In genomic region chr13:21079206-21079605, GRCh38 we compare ENCODE assay signal across 23 cellular contexts. TPM values are rescaled to one million over a fixed set of nuclear protein-coding genes. Genes with fewer than 3 reads are reported as not detected.
DNase-seq lines count a peak whose midpoint lies in the region; ATAC-seq and TF ChIP-seq lines count a peak whose summit lies in the region.
"Had no signal": no experiment of that assay in that cellular context is flagged by ENCODE, and none has a peak within 500 bp of the region (broad histone marks: within the 10 kb centered on the region; RNA-seq: fewer than 3 reads in every experiment).

No MANE protein-coding gene starts in this region.

- no peak overlapping the region for H3K4me3 ChIP-seq in right atrium auricular region
- H3K4me3 ChIP-seq in coronary artery = peak overlapping the region; percentile 65
- H3K4me3 ChIP-seq in mesodermal cell (ENCODE audit: extremely low read depth, insufficient read depth, low read length, poor library complexity, severe bottlenecking) = no peak overlapping the region
- H3K4me3 ChIP-seq in upper lobe of right lung = no peak overlapping the region
- H3K4me3 ChIP-seq: A549; BLaER1 treated with 17β-estradiol and CSF1 and Interleukin-3, amounts not matched to agents 10 nM and 100 nM; cardiac muscle cell; lung; skin epidermis had no signal

- DNase-seq in right atrium auricular region (ENCODE audit: low spot score) = no peak
- DNase-seq in cardiac septum (ENCODE audit: low spot score) = no peak
- DNase-seq in coronary artery (ENCODE audit: low spot score) = no peak
- no peak for DNase-seq in upper lobe of right lung
- no peak for DNase-seq in NCI-H2227 (lab: John Stamatoyannopoulos, UW; ENCODE audit: unreplicated experiment)
- DNase-seq in SIG-M5 (lab: John Stamatoyannopoulos, UW) = no peak
- DNase-seq: activated CD4-positive, alpha-beta T cell treated with anti-CD3 and anti-CD28 coated beads for 4 hours; activated CD8-positive, alpha-beta memory T cell treated with anti-CD3 and anti-CD28 coated beads, Interleukin-2, amount 50 U/mL, for 48 hours; activated effector memory CD4-positive, alpha-beta T cell treated with Interleukin-2 at 50 U/mL for 16 hours; activated naive CD8-positive, alpha-beta T cell treated with anti-CD3 and anti-CD28 coated beads, Interleukin-2, amount 50 U/mL, for 24 hours; NCI-H1436; NCI-H2171 treated with DMSO at 0.1 percent for 48 hours; NCI-H748 treated with DMSO at 0.1 percent for 48 hours; posterior cingulate gyrus had no signal

- 100% methylated on average over 1 of the region's 4 CpGs for WGBS in mesodermal cell (ENCODE audit: insufficient coverage in 2 of 2), 2 experiments

- no peaks in the 10 kb centered on the region for H3K36me3 ChIP-seq in right atrium auricular region
- H3K36me3 ChIP-seq in mesodermal cell (ENCODE audit: control insufficient read depth, insufficient read depth, low read length) = no peaks in the 10 kb centered on the region
- no peaks in the 10 kb centered on the region for H3K36me3 ChIP-seq in upper lobe of right lung
- H3K36me3 ChIP-seq: BLaER1 treated with 17β-estradiol and CSF1 and Interleukin-3, amounts not matched to agents 10 nM and 100 nM; cardiac muscle cell had no signal

- H3K27me3 ChIP-seq in right atrium auricular region (no peaks in the 10 kb centered on the region), upper lobe of right lung (no peaks in the 10 kb centered on the region)
- H3K27me3 ChIP-seq: BLaER1 treated with 17β-estradiol and CSF1 and Interleukin-3, amounts not matched to agents 10 nM and 100 nM had no signal

- intact Hi-C loops in cardiac septum (cut with DNase I) = no loop called here
- intact Hi-C loops in upper lobe of right lung (cut with DNase I) = no loop called here

- no peaks in the 10 kb centered on the region for H3K9me3 ChIP-seq in right atrium auricular region
- H3K9me3 ChIP-seq in mesodermal cell (ENCODE audit: control insufficient read depth, low read length) = no peaks in the 10 kb centered on the region
- H3K9me3 ChIP-seq in upper lobe of right lung = no peaks in the 10 kb centered on the region
- H3K9me3 ChIP-seq: A549 had no signal

- peaks cover 0 to 31% of the 10 kb centered on the region in 2 donors for H3K4me1 ChIP-seq in right atrium auricular region
- peaks cover 22% of the 10 kb centered on the region for H3K4me1 ChIP-seq in mesodermal cell (ENCODE audit: control insufficient read depth, insufficient read depth, low read length, poor library complexity, severe bottlenecking)
- peaks cover 32% of the 10 kb centered on the region for H3K4me1 ChIP-seq in upper lobe of right lung
- H3K4me1 ChIP-seq: A549 had no signal

- no peak for ATAC-seq in upper lobe of right lung
- no peak for ATAC-seq in GM19463 (IDR thresholded peaks at IDR 0.05; ENCODE audit: unreplicated experiment)
- ATAC-seq: A549; activated naive CD8-positive, alpha-beta T cell treated with anti-CD3 and anti-CD28 coated beads, Interleukin-2, amount 50 U/mL, for 24 hours; natural killer cell treated with Interleukin-12 subunit alpha and Interleukin-12 subunit beta and Interleukin-15 and Interleukin-18, amount 100 ng/mL, for 72 hours; Panc1 had no signal

- H3K27ac ChIP-seq in right atrium auricular region = peak overlapping the region; percentile 13 to 75
- peak overlapping the region; percentile 52 to 90 for H3K27ac ChIP-seq in coronary artery
- H3K27ac ChIP-seq in mesodermal cell (ENCODE audit: low read depth, low read length, severe bottlenecking) = peak overlapping the region; percentile 63
- H3K27ac ChIP-seq in upper lobe of right lung = peak overlapping the region; percentile 37
- H3K27ac ChIP-seq: A549; BLaER1 treated with 17β-estradiol and CSF1 and Interleukin-3, amounts not matched to agents 10 nM and 100 nM; cardiac muscle cell had no signal

- TF ChIP-seq CTCF in right atrium auricular region (IDR thresholded peaks at IDR 0.05) (no peak), coronary artery (IDR thresholded peaks at IDR 0.05) (no peak), upper lobe of right lung (IDR thresholded peaks at IDR 0.05) (no peak)

RNA-seq across cellular contexts. Expression of gene LATS2, which starts 17.8 kb away (rescaled TPM):
- total RNA-seq in right atrium auricular region = 10 to 100 TPM; 20.9 to 33.3 TPM
- total RNA-seq in cardiac septum = 27.8 TPM
- polyA plus RNA-seq in mesodermal cell (2013, experiment 1 of 2) = 19.8 TPM
- polyA plus RNA-seq in mesodermal cell (2013, experiment 2 of 2) = 18.3 TPM
- 44.1 TPM for total RNA-seq in upper lobe of right lung
